ENCODE assay signal across 25 cellular contexts in genomic region chr9:118003240-118003639, GRCh38.
"Had no signal": no experiment of that assay in that cellular context is flagged by ENCODE, and none has a peak within 500 bp of the region (broad histone marks: within the 10 kb centered on the region; RNA-seq: fewer than 3 reads in every experiment).

No MANE protein-coding gene starts in this region.

- H3K27ac ChIP-seq: foreskin keratinocyte, hepatocyte, pancreas, thoracic aorta, vagina had no signal

- H3K27ac Mint-ChIP-seq: activated B cell treated with CpG ODN at 0.5 μM for 24 hours; activated CD4-positive, alpha-beta T cell treated with anti-CD3 and anti-CD28 coated beads for 36 hours; activated naive CD4-positive, alpha-beta T cell treated with anti-CD3 and anti-CD28 coated beads, Interleukin-2, amount 50 U/mL, for 72 hours; activated T-cell treated with anti-CD3 and anti-CD28 coated beads, Interleukin-2, amount 50 U/mL, for 24 hours; activated T-helper 17 cell treated with anti-CD3 and anti-CD28 coated beads, Interleukin-2, amount 50 U/mL, for 72 hours; memory B cell; nephron; type B pancreatic cell had no signal

- ATAC-seq: activated CD4-positive, alpha-beta T cell treated with anti-CD3 and anti-CD28 coated beads for 36 hours; activated naive CD4-positive, alpha-beta T cell treated with anti-CD3 and anti-CD28 coated beads, Interleukin-2, amount 50 U/mL, for 72 hours; activated T-helper 17 cell treated with anti-CD3 and anti-CD28 coated beads, Interleukin-2, amount 50 U/mL, for 72 hours; foreskin keratinocyte; left cardiac atrium; pancreas; right cardiac atrium had no signal

- H3K4me3 ChIP-seq: hepatocyte, pancreas, thoracic aorta, vagina had no signal

- H3K4me1 ChIP-seq: foreskin keratinocyte, pancreas, vagina had no signal

- H3K4me3 Mint-ChIP-seq: activated B cell treated with CpG ODN at 0.5 μM for 24 hours; activated CD4-positive, alpha-beta T cell treated with anti-CD3 and anti-CD28 coated beads for 36 hours; activated T-cell treated with anti-CD3 and anti-CD28 coated beads, Interleukin-2, amount 50 U/mL, for 24 hours; activated T-helper 17 cell treated with anti-CD3 and anti-CD28 coated beads, Interleukin-2, amount 50 U/mL, for 72 hours; memory B cell; nephron; type B pancreatic cell had no signal

- H3K27me3 Mint-ChIP-seq: activated T-cell treated with anti-CD3 and anti-CD28 coated beads, Interleukin-2, amount 50 U/mL, for 24 hours; memory B cell had no signal

- H2AFZ ChIP-seq: hepatocyte had no signal

- H3K4me1 Mint-ChIP-seq: activated B cell treated with CpG ODN at 0.5 μM for 24 hours; activated CD4-positive, alpha-beta T cell treated with anti-CD3 and anti-CD28 coated beads for 36 hours; activated T-helper 17 cell treated with anti-CD3 and anti-CD28 coated beads, Interleukin-2, amount 50 U/mL, for 72 hours; nephron had no signal

- H3K9me3 Mint-ChIP-seq: activated B cell treated with CpG ODN at 0.5 μM for 24 hours; activated T-cell treated with anti-CD3 and anti-CD28 coated beads, Interleukin-2, amount 50 U/mL, for 24 hours; activated T-helper 17 cell treated with anti-CD3 and anti-CD28 coated beads, Interleukin-2, amount 50 U/mL, for 72 hours; memory B cell; nephron; type B pancreatic cell had no signal

- H3K27me3 ChIP-seq: foreskin keratinocyte, hepatocyte, pancreas, vagina had no signal

- H3K36me3 ChIP-seq: pancreas, thoracic aorta, vagina had no signal

- H3K36me3 Mint-ChIP-seq: activated naive CD4-positive, alpha-beta T cell treated with anti-CD3 and anti-CD28 coated beads, Interleukin-2, amount 50 U/mL, for 72 hours; memory B cell; type B pancreatic cell had no signal

- H3K79me2 ChIP-seq: hepatocyte had no signal

- FAIRE-seq: astrocyte, pancreas had no signal

- DNase-seq: activated B cell treated with CpG ODN at 0.5 μM for 24 hours; activated CD4-positive, alpha-beta T cell treated with anti-CD3 and anti-CD28 coated beads for 36 hours; activated CD4-positive, alpha-beta T cell treated with anti-CD3 and anti-CD28 coated beads, Interleukin-2, amount 50 U/mL, for 4 hours; activated CD8-positive, alpha-beta memory T cell treated with anti-CD3 and anti-CD28 coated beads for 24 hours; activated CD8-positive, alpha-beta memory T cell treated with anti-CD3 and anti-CD28 coated beads, Interleukin-2, amount 50 U/mL, for 4 hours; activated T-cell treated with anti-CD3 and anti-CD28 coated beads, Interleukin-2, amount 50 U/mL, for 24 hours; central memory CD4-positive, alpha-beta T cell; dermis blood vessel endothelial cell; effector CD8-positive, alpha-beta T cell; foreskin keratinocyte; islet precursor cell; left cardiac atrium; pancreas; right cardiac atrium; stimulated activated CD4-positive, alpha-beta T cell treated with anti-CD3 and anti-CD28 coated beads, Interleukin-4, amount 100 ng/mL, for 24 hours; stimulated activated naive CD4-positive, alpha-beta T cell treated with Interleukin-2 at 50 U/mL for 16 hours had no signal

- H3K4me2 ChIP-seq: hepatocyte had no signal

- H3K9me3 ChIP-seq: pancreas, thoracic aorta, vagina had no signal
